Comparison of ENCODE assay signal across 1 cellular context in genomic region chr15:74396445-74397238, GRCh38.
TF ChIP-seq lines count a peak whose summit lies in the region.

No MANE protein-coding gene starts in this region.

TF ChIP-seq in GM12878, 131 proteins besides CTCF, POLR2A, EP300 and RAD21 (continued from another document):
- TF ChIP-seq JUND (IDR thresholded peaks at IDR 0.05; ENCODE audit: low read depth, low read length) = peak; percentile 45; the same call in 1 of the 2 replicates
- peak; percentile 97 for TF ChIP-seq ZNF687 (IDR thresholded peaks at IDR 0.05)
- TF ChIP-seq HCFC1 (IDR thresholded peaks at IDR 0.05; ENCODE audit: low read length) = peak; percentile 41; the same call in 1 of the 2 replicates
- peak; percentile 41; the same call in 1 of the 2 replicates for TF ChIP-seq IRF3 (IDR thresholded peaks at IDR 0.05)
- no peak for TF ChIP-seq BMI1 (IDR thresholded peaks at IDR 0.05; ENCODE audit: borderline replicate concordance)
- TF ChIP-seq HDAC6 (IDR thresholded peaks at IDR 0.05; ENCODE audit: unreplicated experiment) = peak; percentile 65
- TF ChIP-seq SREBF2 (IDR thresholded peaks at IDR 0.05; ENCODE audit: low read length) = no peak
- TF ChIP-seq USF2 (IDR thresholded peaks at IDR 0.05; ENCODE audit: borderline replicate concordance, low read depth, low read length) = no peak; the same call in 1 of the 2 replicates
- TF ChIP-seq BCL11A (IDR thresholded peaks at IDR 0.05; ENCODE audit: low read depth, low read length) = 0 out of 2 replicates have a peak, but pooled peaks have one; percentile 28
